In the genomic region with DNA sequence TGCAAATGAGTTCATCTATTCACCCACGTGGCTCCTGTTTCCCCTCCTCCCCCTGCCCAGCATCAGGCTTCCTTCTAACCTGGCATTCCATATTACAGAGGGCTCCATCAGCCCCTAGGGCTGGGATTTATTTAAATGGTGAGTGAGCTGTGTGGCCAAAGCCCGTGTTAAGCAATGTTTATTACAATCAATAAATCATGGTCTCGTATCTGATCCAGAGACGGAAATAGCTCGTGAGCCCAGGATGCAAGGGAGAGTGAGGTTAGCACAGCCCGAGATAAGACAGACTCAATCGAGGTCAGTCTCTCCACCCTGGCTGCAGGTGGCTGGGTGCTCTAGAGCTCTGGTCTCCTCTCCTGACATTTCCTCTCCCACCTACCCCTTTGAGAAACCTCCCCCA, we compare ENCODE assay signal across 2 cellular contexts.
TF ChIP-seq lines count a peak whose summit lies in the region.

No MANE protein-coding gene starts in this region.

TF ChIP-seq in SK-N-SH, 30 proteins besides CTCF, POLR2A, EP300 and RAD21 (continued from another document):
- no peak for TF ChIP-seq REST (IDR thresholded peaks at IDR 0.05; ENCODE audit: low read depth, low read length)
- TF ChIP-seq TEAD4 (IDR thresholded peaks at IDR 0.05; ENCODE audit: borderline replicate concordance, insufficient read depth): no peak
- TF ChIP-seq GATA2 (CRISPR knock-in tag; IDR thresholded peaks at IDR 0.05): peak; percentile 88
- TF ChIP-seq, protein P1, sequence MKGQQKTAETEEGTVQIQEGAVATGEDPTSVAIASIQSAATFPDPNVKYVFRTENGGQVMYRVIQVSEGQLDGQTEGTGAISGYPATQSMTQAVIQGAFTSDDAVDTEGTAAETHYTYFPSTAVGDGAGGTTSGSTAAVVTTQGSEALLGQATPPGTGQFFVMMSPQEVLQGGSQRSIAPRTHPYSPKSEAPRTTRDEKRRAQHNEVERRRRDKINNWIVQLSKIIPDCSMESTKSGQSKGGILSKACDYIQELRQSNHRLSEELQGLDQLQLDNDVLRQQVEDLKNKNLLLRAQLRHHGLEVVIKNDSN (IDR thresholded peaks at IDR 0.05; ENCODE audit: borderline replicate concordance, low read depth): no peak
- TF ChIP-seq FOSL2 (IDR thresholded peaks at IDR 0.05; ENCODE audit: borderline replicate concordance, low read depth): no peak

TF ChIP-seq in SK-N-SH treated with all-trans-retinoic acid at 6 μM for 48 hours, 23 proteins besides CTCF, POLR2A, EP300 and RAD21 (continued from another document):
- TF ChIP-seq TSHZ2 (CRISPR knock-in tag; IDR thresholded peaks at IDR 0.05): no peak
- no peak for TF ChIP-seq ESRRG (CRISPR knock-in tag; IDR thresholded peaks at IDR 0.05)
- no peak for TF ChIP-seq ZFP3 (CRISPR knock-in tag; IDR thresholded peaks at IDR 0.05)
- no peak for TF ChIP-seq ZFP30 (CRISPR knock-in tag; IDR thresholded peaks at IDR 0.05)
- no peak for TF ChIP-seq ZC3H10 (CRISPR knock-in tag; IDR thresholded peaks at IDR 0.05)
- TF ChIP-seq PPARA (CRISPR knock-in tag; IDR thresholded peaks at IDR 0.05; ENCODE audit: borderline replicate concordance): no peak
- no peak for TF ChIP-seq RARB (CRISPR knock-in tag; IDR thresholded peaks at IDR 0.05)
- TF ChIP-seq OSR1 (CRISPR knock-in tag; IDR thresholded peaks at IDR 0.05): no peak
- TF ChIP-seq PATZ1 (CRISPR knock-in tag; IDR thresholded peaks at IDR 0.05; ENCODE audit: borderline replicate concordance): no peak
- TF ChIP-seq ARNTL (CRISPR knock-in tag; IDR thresholded peaks at IDR 0.05; ENCODE audit: borderline replicate concordance, low read depth): no peak
- no peak for TF ChIP-seq ISL1 (CRISPR knock-in tag; IDR thresholded peaks at IDR 0.05)
